Comparison of ENCODE assay signal across 16 cellular contexts in genomic region chr12:131060011-131060703, GRCh38.
A peak's percentile ranks its signal among the peaks of the same experiment; 100 is the strongest.
DNase-seq lines count a peak whose midpoint lies in the region; ATAC-seq, FAIRE-seq and TF ChIP-seq lines count a peak whose summit lies in the region.
"Had no signal": no experiment of that assay in that cellular context is flagged by ENCODE, and none has a peak within 500 bp of the region (broad histone marks: within the 10 kb centered on the region; RNA-seq: fewer than 3 reads in every experiment).

No MANE protein-coding gene starts in this region.

- H3K4me1 Mint-ChIP-seq in H9, result no peaks in the 10 kb centered on the region

- TF ChIP-seq POLR2A in sigmoid colon (IDR thresholded peaks at IDR 0.05) (no peak), erythroblast (IDR thresholded peaks at IDR 0.05; ENCODE audit: low read length) (no peak)

- H4K20me1 ChIP-seq in BLaER1, result no peaks in the 10 kb centered on the region
- H4K20me1 ChIP-seq in H9 (ENCODE audit: control insufficient read depth, insufficient read depth, insufficient read length), result no peaks in the 10 kb centered on the region

- no peak overlapping the region for H3K56ac ChIP-seq in H9 (ENCODE audit: insufficient read length, low read depth, low read length)

- intact Hi-C loops in kidney (cut with DNase I) (no loop called here), sigmoid colon (cut with DNase I) (no loop called here)

- H3K9me3 Mint-ChIP-seq in H9, result no peaks in the 10 kb centered on the region
- H3K9me3 Mint-ChIP-seq: CD14-positive monocyte had no signal

- no peaks in the 10 kb centered on the region for H3K23me2 ChIP-seq in H9 (ENCODE audit: insufficient read length, low read depth, low read length, poor library complexity, severe bottlenecking)

- H3K4me1 ChIP-seq in BLaER1, result peaks cover 100% of the 10 kb centered on the region
- no peaks in the 10 kb centered on the region for H3K4me1 ChIP-seq in H9 (ENCODE audit: insufficient read depth, low read length)
- H3K4me1 ChIP-seq in kidney (ENCODE audit: control insufficient read depth in 1 of 2, insufficient read depth in 1 of 2, low read depth in 1 of 2, low read length in 2 of 2), result no peaks in the 10 kb centered on the region
- peaks cover 0 to 6% (median 0%) of the 10 kb centered on the region in 4 donors for H3K4me1 ChIP-seq in sigmoid colon
- H3K4me1 ChIP-seq: SJSA1 had no signal

- peak overlapping the region; percentile 91 for H3K4me2 ChIP-seq in BLaER1
- no peak overlapping the region for H3K4me2 ChIP-seq in H9 (ENCODE audit: insufficient read depth, insufficient read length, low read length)
- H3K4me2 ChIP-seq: KMS-11, PC-9 had no signal

- H4K8ac ChIP-seq in H9 (replicated peaks; ENCODE audit: insufficient read length, low read depth, low read length), result no peak overlapping the region

- H2AFZ ChIP-seq in H9 (ENCODE audit: low read length), result no peak overlapping the region
- H2AFZ ChIP-seq: PC-9 had no signal

- H3K27me3 ChIP-seq in BLaER1 (peaks cover 5% of the 10 kb centered on the region; the same call in 1 of the 2 replicates), H9 (ENCODE audit: insufficient read depth, low read length) (no peaks in the 10 kb centered on the region), sigmoid colon (no peaks in the 10 kb centered on the region)
- H3K27me3 ChIP-seq: SJSA1 had no signal

- H3K36me3 ChIP-seq in BLaER1 (no peaks in the 10 kb centered on the region), kidney (ENCODE audit: control insufficient read depth in 1 of 2, insufficient read depth in 2 of 2, low read length in 2 of 2) (no peaks in the 10 kb centered on the region), sigmoid colon (no peaks in the 10 kb centered on the region)
- H3K36me3 ChIP-seq: SJSA1 had no signal

- no peak for TF ChIP-seq EP300 in sigmoid colon (IDR thresholded peaks at IDR 0.05)

- peak overlapping the region; percentile 78 for H3K27ac ChIP-seq in BLaER1
- H3K27ac ChIP-seq in H9 (ENCODE audit: insufficient read length, low read depth, low read length), result no peak overlapping the region
- H3K27ac ChIP-seq in kidney (ENCODE audit: low read depth in 2 of 2, low read length in 2 of 2), result no peak overlapping the region
- H3K27ac ChIP-seq in sigmoid colon, result no peak overlapping the region
- H3K27ac ChIP-seq: KMS-11, PC-9, SJSA1 had no signal

- H2BK15ac ChIP-seq in H9 (ENCODE audit: low read depth, low read length), result no peak overlapping the region

- no peak overlapping the region for H3K23ac ChIP-seq in H9 (ENCODE audit: insufficient read length, low read depth, low read length)

- H2BK120ac ChIP-seq in H9 (ENCODE audit: low read depth, low read length, poor library complexity, severe bottlenecking), result no peak overlapping the region

- no peak overlapping the region for H2AK5ac ChIP-seq in H9 (ENCODE audit: insufficient read length, low read length)

- H3K79me1 ChIP-seq in H9 (ENCODE audit: insufficient read depth, low read depth, low read length, poor library complexity, severe bottlenecking), result no peaks in the 10 kb centered on the region

- no peak overlapping the region for H3K14ac ChIP-seq in H9 (ENCODE audit: insufficient read depth, low read length)

- H2BK20ac ChIP-seq in H9 (ENCODE audit: low read depth, low read length, poor library complexity, severe bottlenecking), result no peak overlapping the region

- peak overlapping the region; percentile 53; the same call in 1 of the 2 replicates for H3K9ac ChIP-seq in BLaER1
- H3K9ac ChIP-seq in H9 (ENCODE audit: extremely low read depth, insufficient read length, low read length), result no peak overlapping the region
- H3K9ac ChIP-seq in kidney (ENCODE audit: low read length in 2 of 2), result no peak overlapping the region
- H3K9ac ChIP-seq: KMS-11 had no signal

- no peaks in the 10 kb centered on the region; the same call in none of the 2 replicates for H3K27me3 Mint-ChIP-seq in H9 (ENCODE audit: low read depth)

- no peak overlapping the region; a peak in 1 of 7 replicates for H3K27ac Mint-ChIP-seq in H9

- no peaks in the 10 kb centered on the region for H3K36me3 Mint-ChIP-seq in H9 (ENCODE audit: insufficient read depth in 1 of 3, low read depth in 3 of 3)

- DNase-seq in H9 (peak; percentile 20), kidney (peak; percentile 54), sigmoid colon (peak; percentile 53), erythroblast (lab: John Stamatoyannopoulos, UW) (no peak), iPS-NIHi11 (ENCODE audit: low spot score) (no peak)
- DNase-seq: DMS79 treated with DMSO at 0.1 percent for 48 hours, NCI-H1417 treated with DMSO at 0.1 percent for 48 hours, NCI-H1930, NCI-H226, NCI-H524 treated with DMSO at 0.1 percent for 48 hours, PC-9 had no signal

- no peaks in the 10 kb centered on the region for H3K79me2 ChIP-seq in H9 (ENCODE audit: insufficient read depth, low read length)

- TF ChIP-seq CTCF in H9 (conservative IDR thresholded peaks at IDR 0.05) (no peak), kidney (IDR thresholded peaks at IDR 0.05; ENCODE audit: borderline replicate concordance, extremely low read depth, insufficient read depth) (no peak), sigmoid colon (IDR thresholded peaks at IDR 0.05) (no peak)

- no peak overlapping the region for H3K4me3 Mint-ChIP-seq in H9
- H3K4me3 Mint-ChIP-seq: CD14-positive monocyte had no signal

- no peak overlapping the region for H4K5ac ChIP-seq in H9 (ENCODE audit: insufficient read length, low read depth, low read length)

- H3K9me3 ChIP-seq in BLaER1, result peaks cover 6% of the 10 kb centered on the region; the same call in 1 of the 2 replicates
- no peaks in the 10 kb centered on the region for H3K9me3 ChIP-seq in H9 (ENCODE audit: control insufficient read depth, low read depth, low read length)
- no peaks in the 10 kb centered on the region for H3K9me3 ChIP-seq in kidney (ENCODE audit: control insufficient read depth in 1 of 2, low read length in 2 of 2)
- no peaks in the 10 kb centered on the region for H3K9me3 ChIP-seq in sigmoid colon
- H3K9me3 ChIP-seq: SJSA1 had no signal

- H3T11ph ChIP-seq in H9 (ENCODE audit: low read length), result no peak overlapping the region

- WGBS in H9 (ENCODE audit: extremely low coverage, insufficient read length, low lambda C conversion rate), result no CpG with 5 or more reads among the region's 16 CpGs
- 86 to 91% methylated on average over 16 of the region's 16 CpGs for WGBS in sigmoid colon, 2 donors

- no peak overlapping the region for H2BK5ac ChIP-seq in H9 (ENCODE audit: insufficient read length, low read length)

- FAIRE-seq in kidney (lab: Jason Lieb, UNC), result no peak

- no peak for ATAC-seq in HG03439 (IDR thresholded peaks at IDR 0.05; ENCODE audit: unreplicated experiment)

- no peak overlapping the region for H4K91ac ChIP-seq in H9 (ENCODE audit: insufficient read length, low read depth, low read length)

- H3K4ac ChIP-seq in H9 (ENCODE audit: low read depth, low read length), result no peak overlapping the region

- H2BK12ac ChIP-seq in H9 (ENCODE audit: insufficient read length, low read depth, low read length), result no peak overlapping the region

- H3K4me3 ChIP-seq in BLaER1, result peak overlapping the region; percentile 33
- no peak overlapping the region for H3K4me3 ChIP-seq in kidney (ENCODE audit: low read length in 2 of 2)
- H3K4me3 ChIP-seq in sigmoid colon, result no peak overlapping the region
- H3K4me3 ChIP-seq: PC-9, SJSA1 had no signal

- H3K18ac ChIP-seq in H9 (ENCODE audit: insufficient read length, low read depth, low read length), result no peak overlapping the region

Comparison
In these comparisons a context has a peak if more than half of its experiments do, and no peak if none do; other contexts are left out.
1. DNase-seq: peak in H9 (single experiment), kidney (single experiment) and sigmoid colon (single experiment); none in erythroblast (0 of 2) and iPS-NIHi11 (single experiment).